In the genomic region with DNA sequence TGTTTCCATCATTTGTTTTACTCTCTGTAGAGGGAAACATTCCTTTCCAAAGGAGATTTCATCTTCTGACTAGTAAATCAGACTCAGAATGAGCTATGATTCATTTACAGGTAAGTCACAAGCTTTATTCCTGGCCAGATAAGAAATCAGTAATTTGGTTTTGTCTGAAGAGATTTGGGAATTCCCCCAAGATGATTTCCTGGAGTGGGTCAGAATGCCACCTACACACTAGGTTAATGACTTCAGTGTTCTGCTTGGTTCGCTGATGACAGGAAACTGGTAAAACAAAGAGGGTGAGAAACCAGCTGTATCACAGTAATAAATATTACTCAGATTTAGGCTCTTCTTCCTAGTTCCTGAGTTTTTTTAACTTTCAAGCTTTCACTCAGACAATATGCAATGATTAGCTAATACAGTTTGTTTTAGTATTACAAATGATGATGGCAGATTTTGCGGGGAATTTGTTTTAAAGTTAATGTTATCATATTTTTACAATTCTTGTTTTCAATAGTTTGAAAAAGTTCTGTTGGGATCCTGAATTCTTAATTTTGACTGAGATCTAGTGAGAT, we compare ENCODE assay signal across 11 cellular contexts. TPM values are rescaled to one million over a fixed set of nuclear protein-coding genes. Genes with fewer than 3 reads are reported as not detected.
A peak's percentile ranks its signal among the peaks of the same experiment; 100 is the strongest.
DNase-seq lines count a peak whose midpoint lies in the region; ATAC-seq and TF ChIP-seq lines count a peak whose summit lies in the region.
"Had no signal": no experiment of that assay in that cellular context is flagged by ENCODE, and none has a peak within 500 bp of the region (broad histone marks: within the 10 kb centered on the region; RNA-seq: fewer than 3 reads in every experiment).

No MANE protein-coding gene starts in this region.

- H3K79me2 ChIP-seq in OCI-LY3 (ENCODE audit: low read length), result no peaks in the 10 kb centered on the region

- no peaks in the 10 kb centered on the region for H3K36me3 Mint-ChIP-seq in activated T-helper 2 cell treated with anti-CD3 and anti-CD28 coated beads, Interferon-gamma antibody, Interleukin-2, Interleukin-4, amounts not matched to agents 10 μg/mL and 5 μg/mL and 100 μg/mL, durations not matched to agents 14 hours and 24 hours and 36 hours (ENCODE audit: low read depth)

- peaks cover 7% of the 10 kb centered on the region for H3K27me3 Mint-ChIP-seq in activated T-helper 2 cell treated with anti-CD3 and anti-CD28 coated beads, Interferon-gamma antibody, Interleukin-2, Interleukin-4, amounts not matched to agents 10 μg/mL and 5 μg/mL and 100 μg/mL, durations not matched to agents 14 hours and 24 hours and 36 hours (ENCODE audit: low read depth)

- TF ChIP-seq CTCF in OCI-LY3 (IDR thresholded peaks at IDR 0.05; ENCODE audit: low read depth, low read length), result no peak

- peak overlapping the region; percentile 38 for H3K4me2 ChIP-seq in OCI-LY3 (ENCODE audit: low read length)

- H3K9me3 Mint-ChIP-seq in activated T-helper 2 cell treated with anti-CD3 and anti-CD28 coated beads, Interferon-gamma antibody, Interleukin-2, Interleukin-4, amounts not matched to agents 10 μg/mL and 5 μg/mL and 100 μg/mL, durations not matched to agents 14 hours and 24 hours and 36 hours, result no peaks in the 10 kb centered on the region

- no peak overlapping the region for H3K4me3 Mint-ChIP-seq in activated T-helper 2 cell treated with anti-CD3 and anti-CD28 coated beads, Interferon-gamma antibody, Interleukin-2, Interleukin-4, amounts not matched to agents 10 μg/mL and 5 μg/mL and 100 μg/mL, durations not matched to agents 14 hours and 24 hours and 36 hours (ENCODE audit: low read depth)

- ATAC-seq in GM19023 (IDR thresholded peaks at IDR 0.05; ENCODE audit: unreplicated experiment) (peak; percentile 89), HG02870 (IDR thresholded peaks at IDR 0.05; ENCODE audit: unreplicated experiment) (peak; percentile 97)

- DNase-seq in A172 (ENCODE audit: low spot score), result peak; percentile 23
- DNase-seq in NK-92 (lab: John Stamatoyannopoulos, UW; ENCODE audit: unreplicated experiment), result no peak
- no peak for DNase-seq in SW 1271 (lab: John Stamatoyannopoulos, UW)
- no peak for DNase-seq in CD1c-positive myeloid dendritic cell (ENCODE audit: extremely low spot score)
- no peak for DNase-seq in activated T-helper 2 cell treated with anti-CD3 and anti-CD28 coated beads, Interferon-gamma antibody, Interleukin-2, Interleukin-4, amounts not matched to agents 10 μg/mL and 5 μg/mL and 100 μg/mL, durations not matched to agents 14 hours and 24 hours and 36 hours (ENCODE audit: low spot score)
- DNase-seq: H7, lower lobe of right lung, NCI-H510A had no signal

- H3K27ac ChIP-seq in OCI-LY3 (ENCODE audit: low read length), result no peak overlapping the region
- H3K27ac ChIP-seq: lower lobe of right lung had no signal

- peaks cover 9% of the 10 kb centered on the region for H3K4me1 Mint-ChIP-seq in activated T-helper 2 cell treated with anti-CD3 and anti-CD28 coated beads, Interferon-gamma antibody, Interleukin-2, Interleukin-4, amounts not matched to agents 10 μg/mL and 5 μg/mL and 100 μg/mL, durations not matched to agents 14 hours and 24 hours and 36 hours (ENCODE audit: low read depth)

- H3K9me3 ChIP-seq in OCI-LY3 (ENCODE audit: insufficient read depth, low read length), result no peaks in the 10 kb centered on the region
- H3K9me3 ChIP-seq: lower lobe of right lung had no signal

- 0 out of 2 replicates have a peak overlapping the region, but pooled peaks have one; percentile 6 for H3K4me3 ChIP-seq in OCI-LY3 (ENCODE audit: low read length)
- H3K4me3 ChIP-seq: lower lobe of right lung had no signal

- H4K20me1 ChIP-seq in OCI-LY3 (ENCODE audit: insufficient read depth, low read length), result no peaks in the 10 kb centered on the region

- 0 out of 2 replicates have a peak overlapping the region, but pooled peaks have one; percentile 16 for H2AFZ ChIP-seq in OCI-LY3 (ENCODE audit: low read depth, low read length)

- peaks cover 11% of the 10 kb centered on the region for H3K4me1 ChIP-seq in OCI-LY3 (ENCODE audit: low read length)
- H3K4me1 ChIP-seq: lower lobe of right lung had no signal

- H3K27ac Mint-ChIP-seq in activated T-helper 2 cell treated with anti-CD3 and anti-CD28 coated beads, Interferon-gamma antibody, Interleukin-2, Interleukin-4, amounts not matched to agents 10 μg/mL and 5 μg/mL and 100 μg/mL, durations not matched to agents 14 hours and 24 hours and 36 hours, result no peak overlapping the region

- no peak overlapping the region for H3K9ac ChIP-seq in OCI-LY3 (ENCODE audit: low read length)

- intact Hi-C loops in activated T-helper 2 cell treated with anti-CD3 and anti-CD28 coated beads, Interferon-gamma antibody, Interleukin-2, Interleukin-4, amounts not matched to agents 10 μg/mL and 5 μg/mL and 100 μg/mL, durations not matched to agents 14 hours and 24 hours and 36 hours (cut with micrococcal nuclease), result no loop called here

- no peaks in the 10 kb centered on the region for H3K36me3 ChIP-seq in OCI-LY3 (replicated peaks; ENCODE audit: low read depth, low read length)
- H3K36me3 ChIP-seq: lower lobe of right lung had no signal

- no peaks in the 10 kb centered on the region for H3K27me3 ChIP-seq in OCI-LY3 (ENCODE audit: low read depth, low read length)

RNA-seq across cellular contexts. Expression of a gene that starts 8.3 kb away (rescaled TPM):
- not detected in 2 replicates for total RNA-seq in A172 (2014; rRNA removed; shearing (Covaris generic))
- not detected in 2 replicates for total RNA-seq in activated T-helper 2 cell treated with anti-CD3 and anti-CD28 coated beads, Interferon-gamma antibody, Interleukin-2, Interleukin-4, amounts not matched to agents 10 μg/mL and 5 μg/mL and 100 μg/mL, durations not matched to agents 14 hours and 24 hours and 36 hours
- total RNA-seq: H7, lower lobe of right lung had no signal

RNA-seq across cellular contexts. Expression of a gene that starts 44.3 kb away (rescaled TPM):
- 0.02 TPM in 1 of 2 replicates, not detected in the other for total RNA-seq in A172 (2014; rRNA removed; shearing (Covaris generic))
- total RNA-seq in activated T-helper 2 cell treated with anti-CD3 and anti-CD28 coated beads, Interferon-gamma antibody, Interleukin-2, Interleukin-4, amounts not matched to agents 10 μg/mL and 5 μg/mL and 100 μg/mL, durations not matched to agents 14 hours and 24 hours and 36 hours, result 0.02 TPM in 1 of 2 replicates, not detected in the other
